Comparison of ENCODE assay signal across 9 cellular contexts in genomic region chr2:43158259-43158880, GRCh38.
DNase-seq lines count a peak whose midpoint lies in the region; ATAC-seq and TF ChIP-seq lines count a peak whose summit lies in the region.
"Had no signal": no experiment of that assay in that cellular context is flagged by ENCODE, and none has a peak within 500 bp of the region (broad histone marks: within the 10 kb centered on the region; RNA-seq: fewer than 3 reads in every experiment).

No MANE protein-coding gene starts in this region.

- H3K4me3 ChIP-seq in body of pancreas: no peak overlapping the region

- H3K27me3 ChIP-seq in body of pancreas: no peaks in the 10 kb centered on the region

- H3K4me1 ChIP-seq in body of pancreas: peaks cover 66% of the 10 kb centered on the region

- intact Hi-C loops in body of pancreas (cut with DNase I): no loop called here

- no peaks in the 10 kb centered on the region for H3K9me3 ChIP-seq in body of pancreas

- no peaks in the 10 kb centered on the region for H3K36me3 ChIP-seq in body of pancreas (replicated peaks in 1 of 2; ENCODE audit: insufficient read depth in 1 of 2, low read depth in 2 of 2)

- peak overlapping the region; percentile 84 to 95 (median 91) for H3K27ac ChIP-seq in body of pancreas
- H3K27ac ChIP-seq: VCaP had no signal

- TF ChIP-seq CTCF in GM13976 (IDR thresholded peaks at IDR 0.05; ENCODE audit: borderline replicate concordance, control extremely low read depth, extremely low read depth, insufficient read depth, missing control alignments): no peak
- TF ChIP-seq CTCF in body of pancreas (IDR thresholded peaks at IDR 0.05): no peak

- 23 to 34% methylated on average over 10 to 11 of the region's 11 CpGs for WGBS in body of pancreas, 2 donors

- DNase-seq in GM13976 (ENCODE audit: low spot score) (peak; percentile 52), SIG-M5 treated with dmso at 0.1 percent for 504 hours (lab: John Stamatoyannopoulos, UW; ENCODE audit: unreplicated experiment) (peak; percentile 95), body of pancreas (peak; percentile 63 to 85 (median 82)), left lobe of liver (ENCODE audit: low spot score) (peak; percentile 82), SK-N-DZ (ENCODE audit: low spot score) (no peak), NCI-H2227 (lab: John Stamatoyannopoulos, UW; ENCODE audit: unreplicated experiment) (no peak)
- peak; percentile 47 to 84 (median 68) for DNase-seq in stimulated activated naive CD4-positive, alpha-beta T cell (lab: John Stamatoyannopoulos, UW)

- TF ChIP-seq POLR2A in body of pancreas (IDR thresholded peaks at IDR 0.05): no peak

- ATAC-seq in HG02981 (IDR thresholded peaks at IDR 0.05; ENCODE audit: unreplicated experiment) (peak; percentile 22), body of pancreas (peak; percentile 49), left lobe of liver (peak; percentile 51)

- in situ Hi-C loops in GM13976 (cut with MboI; ENCODE audit: low sequenced_read_pairs, unreplicated experiment): no loop called here

Comparison
In these comparisons a context has a peak if more than half of its experiments do, and no peak if none do; other contexts are left out.
1. DNase-seq: peak in GM13976 (single experiment), SIG-M5 treated with dmso at 0.1 percent for 504 hours (single experiment), body of pancreas (4 of 4), left lobe of liver (single experiment) and stimulated activated naive CD4-positive, alpha-beta T cell (6 of 6); none in SK-N-DZ (single experiment) and NCI-H2227 (single experiment).
2. Peak in every context shown above with its lines, with median percentiles within 50 percentile points of each other: ATAC-seq.